Comparison of ENCODE assay signal across 1 cellular context in genomic region chr15:72579814-72580213, GRCh38.
TF ChIP-seq lines count a peak whose summit lies in the region.

No MANE protein-coding gene starts in this region.

TF ChIP-seq in K562, 482 proteins besides CTCF, POLR2A, EP300 and RAD21 (continued from another document):
- TF ChIP-seq ZNF561 (CRISPR knock-in tag; conservative IDR thresholded peaks at IDR 0.05), result no peak
- no peak for TF ChIP-seq ZNF324 (CRISPR knock-in tag; IDR thresholded peaks at IDR 0.05)
- TF ChIP-seq ZBTB12 (CRISPR knock-in tag; IDR thresholded peaks at IDR 0.05), result no peak
- no peak for TF ChIP-seq CEBPG (CRISPR knock-in tag; IDR thresholded peaks at IDR 0.05)
- TF ChIP-seq CEBPG (tag; conservative IDR thresholded peaks at IDR 0.05 in 1 of 2, IDR thresholded peaks at IDR 0.05 in 1 of 2), result peak; percentile 39 to 65; a peak in 3 of 4 replicates
- TF ChIP-seq CEBPB (tag; IDR thresholded peaks at IDR 0.05), result peak; percentile 35; the same call in 1 of the 2 replicates
- no peak for TF ChIP-seq CHD4 (IDR thresholded peaks at IDR 0.05; ENCODE audit: insufficient read depth, insufficient replicate concordance, low read depth, low read length, poor library complexity, severe bottlenecking)
- TF ChIP-seq ZZZ3 (IDR thresholded peaks at IDR 0.05), result no peak
- TF ChIP-seq MLLT1 (IDR thresholded peaks at IDR 0.05), result no peak
